In the genomic region with DNA sequence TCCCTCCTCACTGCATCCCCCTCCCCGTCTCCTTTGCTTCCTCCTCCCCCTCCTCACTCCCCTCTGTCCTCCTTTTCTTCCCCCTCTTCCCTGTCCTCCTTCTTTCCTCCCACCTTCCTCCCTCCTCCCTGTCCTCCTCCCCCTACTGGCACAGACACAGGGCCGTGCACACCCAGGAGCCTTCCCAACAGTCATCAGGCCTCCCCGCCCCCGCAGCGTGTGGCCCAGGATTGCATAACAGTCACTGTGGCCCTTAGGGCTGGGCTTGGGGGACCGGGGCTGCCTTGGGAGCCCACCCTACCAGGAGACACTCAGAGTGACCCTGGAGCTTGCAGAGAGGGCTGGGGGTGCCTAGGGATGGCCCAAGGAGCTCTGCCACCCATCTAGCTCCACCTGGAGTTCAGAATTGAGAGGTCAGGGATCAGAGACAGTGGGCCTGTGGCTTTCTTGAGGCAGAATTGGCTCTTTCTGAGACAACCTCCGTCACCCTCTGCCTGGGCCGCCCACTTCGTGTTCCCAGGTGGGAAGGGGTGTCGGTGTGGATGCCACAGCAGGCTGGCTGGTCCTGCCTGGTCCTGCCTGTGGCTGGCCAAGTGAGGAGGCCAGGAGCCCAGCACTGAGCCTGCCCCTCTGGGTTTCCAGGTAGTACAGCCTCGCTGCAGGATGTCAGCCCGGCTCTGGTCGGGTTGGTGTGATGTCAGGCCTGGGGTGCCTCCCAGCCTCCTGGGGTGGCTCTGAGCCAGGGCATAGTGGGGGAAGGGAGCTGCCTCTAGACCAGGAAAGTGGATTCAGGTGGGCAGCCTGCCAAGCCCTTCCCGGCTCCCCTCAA, we compare ENCODE assay signal across 10 cellular contexts. TPM values are rescaled to one million over a fixed set of nuclear protein-coding genes. Genes with fewer than 3 reads are reported as not detected.
DNase-seq lines count a peak whose midpoint lies in the region; ATAC-seq, FAIRE-seq and TF ChIP-seq lines count a peak whose summit lies in the region.
"Had no signal": no experiment of that assay in that cellular context is flagged by ENCODE, and none has a peak within 500 bp of the region (broad histone marks: within the 10 kb centered on the region; RNA-seq: fewer than 3 reads in every experiment).

No MANE protein-coding gene starts in this region.

- peak overlapping the region; percentile 82 for H2AK9ac ChIP-seq in IMR-90 (replicated peaks; ENCODE audit: low read depth, low read length, poor library complexity)

- H3K4me3 Mint-ChIP-seq in T-cell, result peak overlapping the region in 1 of 3 donors; percentile 47
- H3K4me3 Mint-ChIP-seq: dendritic cell treated with granulocyte-macrophage colony-stimulating factor and Interleukin-4, amounts not matched to agents 40 ng/mL and 50 ng/mL, for 4 days had no signal

- H3K36me3 Mint-ChIP-seq in T-cell, result no peaks in the 10 kb centered on the region

- no peak overlapping the region for H2BK20ac ChIP-seq in IMR-90 (ENCODE audit: low read depth, low read length)

- H3K9me3 ChIP-seq in IMR-90 (ENCODE audit: control insufficient read depth, insufficient read depth, low read length), result no peaks in the 10 kb centered on the region
- H3K9me3 ChIP-seq in SJCRH30 (replicated peaks), result no peaks in the 10 kb centered on the region

- in situ Hi-C loops in IMR-90 (cut with MboI; ENCODE audit: low sequenced_read_pairs), result no loop called here

- no peak for TF ChIP-seq CTCF in IMR-90 (conservative IDR thresholded peaks at IDR 0.05; ENCODE audit: low read depth, low read length)
- TF ChIP-seq CTCF in coronary artery (IDR thresholded peaks at IDR 0.05), result no peak

- H2BK120ac ChIP-seq in IMR-90 (ENCODE audit: low read depth, low read length), result no peak overlapping the region

- H4K20me1 ChIP-seq in IMR-90 (ENCODE audit: insufficient read depth, low read length), result no peaks in the 10 kb centered on the region; the same call in 1 of the 2 replicates

- no peak overlapping the region for H2BK15ac ChIP-seq in IMR-90 (ENCODE audit: low read depth, low read length)

- no peak overlapping the region for H3K27ac Mint-ChIP-seq in T-cell
- H3K27ac Mint-ChIP-seq: dendritic cell treated with granulocyte-macrophage colony-stimulating factor and Interleukin-4, amounts not matched to agents 40 ng/mL and 50 ng/mL, for 4 days had no signal

- peaks cover 0 to 6% (median 2%) of the 10 kb centered on the region in 3 donors for H3K4me1 Mint-ChIP-seq in T-cell

- H3K27me3 Mint-ChIP-seq in T-cell, result no peaks in the 10 kb centered on the region
- H3K27me3 Mint-ChIP-seq: dendritic cell treated with granulocyte-macrophage colony-stimulating factor and Interleukin-4, amounts not matched to agents 40 ng/mL and 50 ng/mL, for 4 days had no signal

- no peak overlapping the region for H3K56ac ChIP-seq in IMR-90 (ENCODE audit: extremely low read depth, insufficient read depth, low read length)

- no peak overlapping the region for H3K4me2 ChIP-seq in IMR-90 (ENCODE audit: low read depth, low read length)

- no peak overlapping the region for H3K14ac ChIP-seq in IMR-90 (replicated peaks; ENCODE audit: low read depth, low read length)

- no peak overlapping the region for H4K5ac ChIP-seq in IMR-90 (ENCODE audit: low read depth, low read length)

- H3K23ac ChIP-seq in IMR-90 (ENCODE audit: low read depth, low read length), result no peak overlapping the region

- POLR2A ChIA-PET in IMR-90 (lab: Charles Lee; ENCODE audit: unreplicated experiment), result no interaction called here
- POLR2A ChIA-PET in T-cell (lab: Charles Lee), result no interaction called here

- CTCF ChIA-PET in IMR-90 (lab: Yijun Ruan, JAX) (no interaction called here), T-cell (lab: Charles Lee) (interaction anchor here in 1 of 2 donors (0.5 to 0.6 kb wide), 2 partner anchors 48 to 249 kb away, joined by 3 read pairs; no protein-coding TSS in a partner anchor)

- no peaks in the 10 kb centered on the region for H3K79me1 ChIP-seq in IMR-90 (ENCODE audit: low read depth in 1 of 2, low read length in 2 of 2)

- H3K27me3 ChIP-seq in IMR-90 (ENCODE audit: control insufficient read depth, insufficient read depth, low read length) (peaks cover 5% of the 10 kb centered on the region; the same call in 1 of the 2 replicates), SJCRH30 (peaks cover 6% of the 10 kb centered on the region; the same call in 1 of the 2 replicates)

- H4K8ac ChIP-seq in IMR-90 (ENCODE audit: low read depth in 2 of 2, low read length in 2 of 2), result no peak overlapping the region

- H3K4me3 ChIP-seq in IMR-90 (ENCODE audit: insufficient read depth, low read depth, low read length), result no peak overlapping the region
- peak overlapping the region; percentile 62 for H3K4me3 ChIP-seq in coronary artery
- H3K4me3 ChIP-seq in SJCRH30, result no peak overlapping the region

- peaks cover 9% of the 10 kb centered on the region for H3K9me1 ChIP-seq in IMR-90 (ENCODE audit: insufficient read depth, low read length)

- FAIRE-seq in GM18507 (lab: Jason Lieb, UNC), result peak; percentile 24

- H2BK5ac ChIP-seq in IMR-90 (ENCODE audit: low read depth, low read length, poor library complexity, severe bottlenecking), result no peak overlapping the region

- 60% methylated on average over 6 of the region's 14 CpGs; no CpG with 5 or more reads in 1 of the 2 experiments for whole genome bisulfite sequencing in IMR-90 (ENCODE audit: extremely low coverage in 2 of 2, insufficient read length in 1 of 2), 2 experiments

- H3K36me3 ChIP-seq in IMR-90 (ENCODE audit: control insufficient read depth, insufficient read depth, low read length), result no peaks in the 10 kb centered on the region
- no peaks in the 10 kb centered on the region for H3K36me3 ChIP-seq in SJCRH30

- no peak for TF ChIP-seq POLR2A in IMR-90 (IDR thresholded peaks at IDR 0.05; ENCODE audit: low read depth, low read length)

- DNase-seq in GM18507 (ENCODE audit: extremely low spot score, insufficient read length, low read depth) (no peak), IMR-90 (no peak), coronary artery (ENCODE audit: low spot score) (no peak), posterior vena cava (ENCODE audit: low spot score) (peak; percentile 88), NCI-H2171 treated with DMSO at 0.1 percent for 48 hours (lab: John Stamatoyannopoulos, UW) (no peak), SJCRH30 (no peak), T-cell (no peak)
- DNase-seq in stimulated activated CD4-positive, alpha-beta T cell treated with anti-CD3 and anti-CD28 coated beads, Interleukin-2, amount 100 ng/mL, for 24 hours, result no peak
- DNase-seq: activated CD4-positive, alpha-beta T cell treated with anti-CD3 and anti-CD28 coated beads for 1 hour had no signal

- dilution Hi-C loops in IMR-90 (cut with HindIII; ENCODE audit: low sequenced_read_pairs, unreplicated experiment), result no loop called here

- no peak overlapping the region for H3K18ac ChIP-seq in IMR-90 (ENCODE audit: low read depth, low read length)

- no peaks in the 10 kb centered on the region for H3K9me3 Mint-ChIP-seq in T-cell
- H3K9me3 Mint-ChIP-seq: dendritic cell treated with granulocyte-macrophage colony-stimulating factor and Interleukin-4, amounts not matched to agents 40 ng/mL and 50 ng/mL, for 4 days had no signal

- no peak overlapping the region; the same call in 1 of the 2 replicates for H3K4ac ChIP-seq in IMR-90 (ENCODE audit: low read depth, low read length)

- no TSS peak for BruUV-seq in IMR-90 (replicated peaks; lab: Mats Ljungman, UMichigan)

- no peak overlapping the region for H3K9ac ChIP-seq in IMR-90 (ENCODE audit: low read depth, low read length)

- H2AFZ ChIP-seq in IMR-90 (replicated peaks; ENCODE audit: low read length, poor library complexity), result peak overlapping the region; percentile 58

- no peak for TF ChIP-seq RAD21 in IMR-90 (IDR thresholded peaks at IDR 0.05; ENCODE audit: low read length)

- intact Hi-C loops in IMR-90 (cut with micrococcal nuclease), result no loop called here
- intact Hi-C loops in posterior vena cava (cut with DNase I), result loop anchor here in 1 of 2 donors (10.0 kb wide), 1 partner anchor 78 kb away; no protein-coding TSS in a partner anchor

- no peak overlapping the region for H3K27ac ChIP-seq in IMR-90 (ENCODE audit: insufficient read depth, low read length)
- peak overlapping the region; percentile 4 to 74 for H3K27ac ChIP-seq in coronary artery
- H3K27ac ChIP-seq in SJCRH30, result no peak overlapping the region

- peaks cover 5% of the 10 kb centered on the region for H3K4me1 ChIP-seq in IMR-90 (ENCODE audit: control insufficient read depth, insufficient read depth, low read length)
- H3K4me1 ChIP-seq in SJCRH30, result no peaks in the 10 kb centered on the region

- H4K91ac ChIP-seq in IMR-90 (ENCODE audit: insufficient read depth, low read depth, low read length), result no peak overlapping the region

- no peak for ATAC-seq in IMR-90 (ENCODE audit: low read depth)
- no peak for ATAC-seq in T-cell (replicated peaks in 1 of 4)

- H2AK5ac ChIP-seq in IMR-90 (ENCODE audit: low read depth, low read length), result peak overlapping the region; percentile 33; the same call in 1 of the 2 replicates

TF ChIP-seq in IMR-90, 13 proteins besides CTCF, POLR2A, EP300 and RAD21 (continues in another document):
- no peak for TF ChIP-seq CHD1 (IDR thresholded peaks at IDR 0.05; ENCODE audit: low read depth, low read length)

RNA-seq across cellular contexts. Expression of gene SPI1, which starts 1.6 kb away (rescaled TPM):
- total RNA-seq in IMR-90 (2012; rRNA removed) (not detected in 2 replicates), posterior vena cava (10 to 100 TPM; 27.7 to 47.0 TPM), T-cell (1 to 10 TPM; 1.8 to 5.8 (median 2.1) TPM)
- polyA plus RNA-seq in IMR-90 (2012; rRNA removed), result not detected in 2 replicates
- polyA plus RNA-seq in IMR-90 (2012; cell fraction: cytosol; rRNA removed), result 0.03 TPM in 1 of 2 replicates, not detected in the other
- not detected in 2 replicates for polyA plus RNA-seq in IMR-90 (2012; cell fraction: nucleus; rRNA removed; ENCODE audit: low replicate concordance)
- total RNA-seq in SJCRH30 (2014; rRNA removed; shearing (Covaris generic)), result not detected in 2 replicates

RNA-seq across cellular contexts. Expression of gene MYBPC3, which starts 24.3 kb away (rescaled TPM):
- total RNA-seq in IMR-90 (2012; rRNA removed) (not detected in 2 replicates), posterior vena cava (under 1 TPM; 0.19 to 0.37 TPM), T-cell (not detected)
- polyA plus RNA-seq in IMR-90 (2012; rRNA removed), result not detected in 2 replicates
- not detected in 2 replicates for polyA plus RNA-seq in IMR-90 (2012; cell fraction: cytosol; rRNA removed)
- polyA plus RNA-seq in IMR-90 (2012; cell fraction: nucleus; rRNA removed; ENCODE audit: low replicate concordance), result not detected in 2 replicates
- total RNA-seq in SJCRH30 (2014; rRNA removed; shearing (Covaris generic)), result not detected in 2 replicates

RNA-seq across cellular contexts. Expression of gene SLC39A13, which starts 31.6 kb away (rescaled TPM):
- total RNA-seq in IMR-90 (2012; rRNA removed) (29.2 and 32.4 TPM in 2 replicates), posterior vena cava (10 to 100 TPM; 96.1 to 98.1 TPM), T-cell (10 to 100 TPM; 45.6 to 67.0 (median 65.2) TPM)
- 144 and 164 TPM in 2 replicates for polyA plus RNA-seq in IMR-90 (2012; rRNA removed)
- polyA plus RNA-seq in IMR-90 (2012; cell fraction: cytosol; rRNA removed), result 96.1 and 190 TPM in 2 replicates
- polyA plus RNA-seq in IMR-90 (2012; cell fraction: nucleus; rRNA removed; ENCODE audit: low replicate concordance), result 451 and 1,131 TPM in 2 replicates
- total RNA-seq in SJCRH30 (2014; rRNA removed; shearing (Covaris generic)), result 17.3 and 24.4 TPM in 2 replicates

RNA-seq across cellular contexts. Expression of gene PSMC3, which starts 49.5 kb away (rescaled TPM):
- 238 and 484 TPM in 2 replicates for total RNA-seq in IMR-90 (2012; rRNA removed)
- polyA plus RNA-seq in IMR-90 (2012; rRNA removed), result 253 TPM in 2 replicates
- polyA plus RNA-seq in IMR-90 (2012; cell fraction: cytosol; rRNA removed), result 146 and 163 TPM in 2 replicates
- 79.5 and 128 TPM in 2 replicates for polyA plus RNA-seq in IMR-90 (2012; cell fraction: nucleus; rRNA removed; ENCODE audit: low replicate concordance)
- 100 to 1,000 TPM; 104 to 129 TPM for total RNA-seq in posterior vena cava
- total RNA-seq in SJCRH30 (2014; rRNA removed; shearing (Covaris generic)), result 236 and 258 TPM in 2 replicates
- total RNA-seq in T-cell, result 10 to 100 TPM; 48.6 to 64.4 (median 55.0) TPM

Comparison
In these comparisons a context has a peak if more than half of its experiments do, and no peak if none do; other contexts are left out.
1. H3K27ac ChIP-seq: peak in coronary artery (2 of 2); none in IMR-90 (single experiment) and SJCRH30 (single experiment).
2. RNA of gene SPI1, which starts 1.6 kb away (total RNA-seq): 27.7 to 47.0 TPM in posterior vena cava; 1.8 to 5.8 TPM in T-cell, not detected in IMR-90 and not detected in SJCRH30; every median in the first group is over 4 times any median in the second.